In the genomic region with DNA sequence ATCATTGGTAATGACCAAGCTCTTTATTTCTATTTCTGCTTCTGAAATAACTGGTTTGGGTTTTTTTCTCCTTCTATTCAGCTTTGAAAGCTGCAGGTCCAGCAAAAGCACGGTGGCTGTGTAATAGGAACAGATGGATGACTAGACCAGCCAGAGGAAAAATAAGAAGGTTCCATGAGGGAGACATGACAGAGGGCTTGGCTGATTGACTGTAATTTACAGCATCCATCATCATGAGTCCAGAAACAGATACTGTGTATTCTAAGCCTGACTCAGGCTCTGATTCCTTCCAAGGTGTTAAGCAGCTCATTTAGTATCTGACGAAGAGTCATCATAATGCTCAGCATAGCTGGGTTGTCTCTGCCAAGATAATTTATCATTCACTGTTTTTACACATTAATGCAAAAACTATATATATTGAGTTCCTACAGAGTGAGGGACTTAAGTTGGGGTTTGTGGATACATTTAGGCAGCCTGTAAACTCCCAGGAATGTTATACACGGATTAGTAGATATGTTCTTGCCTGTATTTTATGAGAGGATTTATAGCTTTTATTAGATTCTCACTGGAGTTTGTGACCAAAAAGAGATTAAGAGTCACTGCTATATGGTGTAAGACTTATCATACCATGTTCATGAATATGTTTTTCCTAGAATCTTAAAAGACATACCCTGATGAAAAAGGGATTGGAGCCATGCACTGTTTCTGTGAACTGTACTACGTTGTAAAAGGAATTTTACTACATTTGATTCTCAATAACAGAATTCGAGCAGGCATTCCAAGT, we compare ENCODE assay signal across 1 cellular context.
TF ChIP-seq lines count a peak whose summit lies in the region.

No MANE protein-coding gene starts in this region.

TF ChIP-seq in IMR-90, 13 proteins besides CTCF, POLR2A, EP300 and RAD21:
- TF ChIP-seq MAZ (IDR thresholded peaks at IDR 0.05; ENCODE audit: borderline replicate concordance, low read depth, low read length), result no peak
- no peak for TF ChIP-seq MXI1 (IDR thresholded peaks at IDR 0.05; ENCODE audit: borderline replicate concordance, low read depth, low read length)
- TF ChIP-seq MAFK (IDR thresholded peaks at IDR 0.05; ENCODE audit: low read depth, low read length), result no peak
- no peak for TF ChIP-seq CEBPB (IDR thresholded peaks at IDR 0.05; ENCODE audit: low read depth, low read length)
- TF ChIP-seq, protein P1, sequence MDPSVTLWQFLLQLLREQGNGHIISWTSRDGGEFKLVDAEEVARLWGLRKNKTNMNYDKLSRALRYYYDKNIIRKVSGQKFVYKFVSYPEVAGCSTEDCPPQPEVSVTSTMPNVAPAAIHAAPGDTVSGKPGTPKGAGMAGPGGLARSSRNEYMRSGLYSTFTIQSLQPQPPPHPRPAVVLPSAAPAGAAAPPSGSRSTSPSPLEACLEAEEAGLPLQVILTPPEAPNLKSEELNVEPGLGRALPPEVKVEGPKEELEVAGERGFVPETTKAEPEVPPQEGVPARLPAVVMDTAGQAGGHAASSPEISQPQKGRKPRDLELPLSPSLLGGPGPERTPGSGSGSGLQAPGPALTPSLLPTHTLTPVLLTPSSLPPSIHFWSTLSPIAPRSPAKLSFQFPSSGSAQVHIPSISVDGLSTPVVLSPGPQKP (IDR thresholded peaks at IDR 0.05; ENCODE audit: borderline replicate concordance, low read depth, low read length), result no peak
